ENCODE assay signal across 2 cellular contexts in genomic region chr17:67069591-67070136, GRCh38.
TF ChIP-seq lines count a peak whose summit lies in the region.

No MANE protein-coding gene starts in this region.

TF ChIP-seq in HepG2, 621 proteins besides CTCF, POLR2A, EP300 and RAD21 (continued from another document):
- no peak for TF ChIP-seq FOXJ3 (CRISPR knock-in tag; IDR thresholded peaks at IDR 0.05; ENCODE audit: borderline replicate concordance)

TF ChIP-seq in neural cell, 6 proteins besides CTCF, POLR2A, EP300 and RAD21 (continued from another document):
- TF ChIP-seq REST (IDR thresholded peaks at IDR 0.05; ENCODE audit: borderline replicate concordance) (no peak), TAF1 (IDR thresholded peaks at IDR 0.05; ENCODE audit: low read depth) (no peak)
TF ChIP-seq in neural cell: peak in this region for 0.
